ENCODE assay signal across 11 cellular contexts in the genomic region with DNA sequence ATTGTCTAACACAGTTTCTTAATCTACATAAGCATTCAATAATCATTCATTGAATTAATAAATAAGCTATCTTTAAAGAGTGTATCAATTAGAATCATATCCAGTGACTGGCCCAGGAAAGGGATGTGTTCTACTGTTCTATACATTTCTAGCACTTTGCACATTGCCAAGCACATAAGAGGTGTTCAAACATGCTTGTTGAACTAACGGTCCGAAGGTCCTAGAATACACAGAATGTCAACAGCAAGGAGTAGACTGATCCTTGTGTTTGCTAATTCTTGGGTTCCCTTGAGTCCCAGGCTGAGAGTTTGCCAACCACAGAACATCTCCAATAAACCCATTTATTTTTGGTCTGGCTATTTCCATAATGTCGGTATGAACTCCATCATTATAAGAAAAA.
"Had no signal": no experiment of that assay in that cellular context is flagged by ENCODE, and none has a peak within 500 bp of the region (broad histone marks: within the 10 kb centered on the region; RNA-seq: fewer than 3 reads in every experiment).

No MANE protein-coding gene starts in this region.

- H3K9ac ChIP-seq: GM23248 had no signal

- H3K9me3 Mint-ChIP-seq: GM23338, H9 had no signal

- H3K4me2 ChIP-seq: GM23338 had no signal

- FAIRE-seq: H1, H54 had no signal

- DNase-seq: GM23248, GOT3, H7, H9, HCEC 1CT, HFFc6 had no signal

- H3K4me3 ChIP-seq: GM23248, GM23338, HAP-1 had no signal

- H3K27ac ChIP-seq: GM23248 had no signal

- H3K4me1 Mint-ChIP-seq: GM23338 had no signal

- ATAC-seq: GM23338, HCT116 had no signal

- H3K9me3 ChIP-seq: HAP-1 had no signal

- H3K4me1 ChIP-seq: HAP-1 had no signal

- H2AFZ ChIP-seq: GM23248, GM23338 had no signal

- H3K27ac Mint-ChIP-seq: GM23338, H9, HFFc6 had no signal

- H3K4me3 Mint-ChIP-seq: GM23338, H9, HFFc6 had no signal

- H3K36me3 ChIP-seq: HAP-1 had no signal
